22 cellular contexts compared by ENCODE assay signal in genomic region chr5:62577488-62577887, GRCh38. TPM values are rescaled to one million over a fixed set of nuclear protein-coding genes. Genes with fewer than 3 reads are reported as not detected.
A peak's percentile ranks its signal among the peaks of the same experiment; 100 is the strongest.
DNase-seq lines count a peak whose midpoint lies in the region; ATAC-seq, FAIRE-seq and TF ChIP-seq lines count a peak whose summit lies in the region.
"Had no signal": no experiment of that assay in that cellular context is flagged by ENCODE, and none has a peak within 500 bp of the region (broad histone marks: within the 10 kb centered on the region; RNA-seq: fewer than 3 reads in every experiment).

No MANE protein-coding gene starts in this region.

- H3K36me3 ChIP-seq in BLaER1 treated with 17β-estradiol and CSF1 and Interleukin-3, amounts not matched to agents 10 nM and 100 nM: peaks cover 0 to 55% (median 22%) of the 10 kb centered on the region in 11 experiments; a peak in 14 of 22 replicates
- peaks cover 9% of the 10 kb centered on the region for H3K36me3 ChIP-seq in suprapubic skin

- no peak overlapping the region for H3K4me3 Mint-ChIP-seq in T-helper 17 cell
- H3K4me3 Mint-ChIP-seq in stimulated activated effector memory CD8-positive, alpha-beta T cell treated with anti-CD3 and anti-CD28 coated beads, Interleukin-12 subunit alpha, Interleukin-12 subunit beta, amount 100 ng/mL, for 72 hours: no peak overlapping the region
- H3K4me3 Mint-ChIP-seq: B cell, HFFc6, IgD-negative memory B cell had no signal

- no peak for TF ChIP-seq CTCF in suprapubic skin (IDR thresholded peaks at IDR 0.05)

- H3K4me1 ChIP-seq in BLaER1 treated with 17β-estradiol and CSF1 and Interleukin-3, amounts not matched to agents 10 nM and 100 nM: peaks cover 42 to 81% (median 65%) of the 10 kb centered on the region in 10 experiments
- H3K4me1 ChIP-seq in suprapubic skin: no peaks in the 10 kb centered on the region
- H3K4me1 ChIP-seq: A549 had no signal

- H3K9me3 ChIP-seq in BLaER1 treated with 17β-estradiol and CSF1 and Interleukin-3, amounts not matched to agents 10 nM and 100 nM (replicated peaks in 1 of 11): peaks cover 0 to 12% (median 8%) of the 10 kb centered on the region in 11 experiments; a peak in 9 of 22 replicates
- no peaks in the 10 kb centered on the region for H3K9me3 ChIP-seq in T-helper 17 cell (ENCODE audit: control insufficient read depth, low read length, poor library complexity, severe bottlenecking)
- no peaks in the 10 kb centered on the region for H3K9me3 ChIP-seq in suprapubic skin
- H3K9me3 ChIP-seq: A549 had no signal

- H4K20me1 ChIP-seq in BLaER1 treated with 17β-estradiol and CSF1 and Interleukin-3, amounts not matched to agents 10 nM and 100 nM: no peaks in the 10 kb centered on the region

- H3K4me2 ChIP-seq in BLaER1 treated with 17β-estradiol and CSF1 and Interleukin-3, amounts not matched to agents 10 nM and 100 nM: peak overlapping the region in 8 of 11 experiments; percentile 30 to 80 (median 50); a peak in 14 of 22 replicates
- H3K4me2 ChIP-seq: A549 had no signal

- H3K9ac ChIP-seq in BLaER1 treated with 17β-estradiol and CSF1 and Interleukin-3, amounts not matched to agents 10 nM and 100 nM: no peak overlapping the region
- H3K9ac ChIP-seq: GM23248 had no signal

- peak overlapping the region in 2 of 11 experiments; percentile 26 to 39; a peak in 3 of 22 replicates for H3K27ac ChIP-seq in BLaER1 treated with 17β-estradiol and CSF1 and Interleukin-3, amounts not matched to agents 10 nM and 100 nM
- no peak overlapping the region for H3K27ac ChIP-seq in suprapubic skin
- H3K27ac ChIP-seq: A549, C4-2B, GM23248 had no signal

- 89% methylated on average over 1 of the region's 1 CpG for whole genome bisulfite sequencing in suprapubic skin

- H3K4me1 Mint-ChIP-seq in T-helper 17 cell: peaks cover 27% of the 10 kb centered on the region
- peaks cover 27% of the 10 kb centered on the region for H3K4me1 Mint-ChIP-seq in stimulated activated effector memory CD8-positive, alpha-beta T cell treated with anti-CD3 and anti-CD28 coated beads, Interleukin-12 subunit alpha, Interleukin-12 subunit beta, amount 100 ng/mL, for 72 hours

- H3K9me3 Mint-ChIP-seq in stimulated activated effector memory CD8-positive, alpha-beta T cell treated with anti-CD3 and anti-CD28 coated beads, Interleukin-12 subunit alpha, Interleukin-12 subunit beta, amount 100 ng/mL, for 72 hours: no peaks in the 10 kb centered on the region
- H3K9me3 Mint-ChIP-seq: CD4-positive, alpha-beta memory T cell; HFFc6; IgD-negative memory B cell had no signal

- ATAC-seq in T-helper 17 cell: no peak
- ATAC-seq in stimulated activated effector memory CD8-positive, alpha-beta T cell treated with anti-CD3 and anti-CD28 coated beads, Interleukin-12 subunit alpha, Interleukin-12 subunit beta, amount 100 ng/mL, for 72 hours: no peak
- ATAC-seq in HG02798 (IDR thresholded peaks at IDR 0.05; ENCODE audit: poor library complexity, unreplicated experiment): no peak
- ATAC-seq: A549, HCT116, HepG2 had no signal

- DNase-seq in T-helper 17 cell (no peak), frontal cortex (ENCODE audit: low spot score in 2 of 2) (no peak), suprapubic skin (ENCODE audit: low spot score in 2 of 2) (no peak), LoVo (ENCODE audit: low spot score) (no peak)
- DNase-seq in stimulated activated effector memory CD8-positive, alpha-beta T cell treated with anti-CD3 and anti-CD28 coated beads, Interleukin-12 subunit alpha, Interleukin-12 subunit beta, amount 100 ng/mL, for 72 hours (ENCODE audit: low spot score in 2 of 2): no peak
- no peak for DNase-seq in activated CD8-positive, alpha-beta memory T cell treated with anti-CD3 and anti-CD28 coated beads, Interleukin-2, amount 50 U/mL, for 4 hours
- DNase-seq: CD4-positive, alpha-beta memory T cell; DMS153; DMS79; GF-D8; GM23248; HFFc6; Karpas-422; KBM-7 had no signal

- no peak overlapping the region for H3K4me3 ChIP-seq in BLaER1 treated with 17β-estradiol and CSF1 and Interleukin-3, amounts not matched to agents 10 nM and 100 nM
- no peak overlapping the region for H3K4me3 ChIP-seq in suprapubic skin
- H3K4me3 ChIP-seq: A549, GM23248 had no signal

- TF ChIP-seq EP300 in suprapubic skin (IDR thresholded peaks at IDR 0.05): no peak

- H3K27ac Mint-ChIP-seq in T-helper 17 cell: peak overlapping the region; percentile 2
- H3K27ac Mint-ChIP-seq in stimulated activated effector memory CD8-positive, alpha-beta T cell treated with anti-CD3 and anti-CD28 coated beads, Interleukin-12 subunit alpha, Interleukin-12 subunit beta, amount 100 ng/mL, for 72 hours: peak overlapping the region; percentile 2
- H3K27ac Mint-ChIP-seq: B cell, HFFc6, IgD-negative memory B cell had no signal

- peaks cover 3% of the 10 kb centered on the region for H3K36me3 Mint-ChIP-seq in T-helper 17 cell (ENCODE audit: low read depth)
- H3K36me3 Mint-ChIP-seq in stimulated activated effector memory CD8-positive, alpha-beta T cell treated with anti-CD3 and anti-CD28 coated beads, Interleukin-12 subunit alpha, Interleukin-12 subunit beta, amount 100 ng/mL, for 72 hours: no peaks in the 10 kb centered on the region

- no peaks in the 10 kb centered on the region for H3K27me3 Mint-ChIP-seq in T-helper 17 cell
- H3K27me3 Mint-ChIP-seq: B cell; CD4-positive, alpha-beta memory T cell; IgD-negative memory B cell had no signal

- H3K27me3 ChIP-seq in BLaER1 treated with 17β-estradiol and CSF1 and Interleukin-3, amounts not matched to agents 10 nM and 100 nM: no peaks in the 10 kb centered on the region
- no peaks in the 10 kb centered on the region for H3K27me3 ChIP-seq in suprapubic skin

- peak; percentile 3 for FAIRE-seq in frontal cortex (lab: Jason Lieb, UNC)
- FAIRE-seq: A549, HepG2 had no signal

- TF ChIP-seq POLR2A in suprapubic skin (IDR thresholded peaks at IDR 0.05): no peak

RNA-seq across cellular contexts. Expression of gene LRRC70, which starts 1.1 kb away (rescaled TPM):
- total RNA-seq in T-helper 17 cell (1 to 10 TPM; 5.8 to 6.1 TPM), frontal cortex (3.7 TPM), suprapubic skin (1 to 10 TPM; 1.8 to 6.1 (median 2.9) TPM)
